ENCODE assay signal across 9 cellular contexts in genomic region chr18:58263055-58263732, GRCh38.
A peak's percentile ranks its signal among the peaks of the same experiment; 100 is the strongest.
DNase-seq lines count a peak whose midpoint lies in the region; ATAC-seq lines count a peak whose summit lies in the region.
"Had no signal": no experiment of that assay in that cellular context is flagged by ENCODE, and none has a peak within 500 bp of the region (broad histone marks: within the 10 kb centered on the region; RNA-seq: fewer than 3 reads in every experiment).

No MANE protein-coding gene starts in this region.

- no peak overlapping the region for H2BK120ac ChIP-seq in mesendoderm (ENCODE audit: low read depth, low read length)

- no peak overlapping the region for H3K4me2 ChIP-seq in mesendoderm (ENCODE audit: low read length)

- peak overlapping the region; percentile 56 for H3K4me3 ChIP-seq in ACC112 (ENCODE audit: low read depth, low read length)
- no peak overlapping the region for H3K4me3 ChIP-seq in mesendoderm (ENCODE audit: low read length)

- peak overlapping the region; percentile 15 for H2AFZ ChIP-seq in ACC112 (ENCODE audit: low read length, unreplicated experiment)

- H3K36me3 ChIP-seq in ACC112 (ENCODE audit: insufficient read depth, low read length) (no peaks in the 10 kb centered on the region), mesendoderm (ENCODE audit: control insufficient read depth, insufficient read depth, low read length) (no peaks in the 10 kb centered on the region)

- H3K9ac ChIP-seq in mesendoderm (ENCODE audit: low read length): no peak overlapping the region

- no peak overlapping the region for H3K56ac ChIP-seq in mesendoderm (ENCODE audit: low read length)

- H3K27me3 ChIP-seq in ACC112 (ENCODE audit: insufficient read depth, low read length): no peaks in the 10 kb centered on the region
- no peaks in the 10 kb centered on the region for H3K27me3 ChIP-seq in mesendoderm (ENCODE audit: insufficient read depth, low read length, poor library complexity)

- H3K79me2 ChIP-seq in ACC112 (ENCODE audit: control insufficient read depth, insufficient read depth, low read length, unreplicated experiment): no peaks in the 10 kb centered on the region
- peaks cover 4% of the 10 kb centered on the region for H3K79me2 ChIP-seq in mesendoderm (ENCODE audit: control insufficient read depth, insufficient read depth, low read length)

- DNase-seq in LHCN-M2 (ENCODE audit: low read depth) (peak; percentile 57), dermis microvascular lymphatic vessel endothelial cell (ENCODE audit: low read depth in 2 of 2) (peak; percentile 30 to 83), mesendoderm (peak; percentile 78), KBM-7 (no peak), HK-2 (ENCODE audit: unreplicated experiment) (no peak), GOT3 (lab: John Stamatoyannopoulos, UW) (no peak)
- DNase-seq: CD8-positive, alpha-beta memory T cell had no signal

- H3K4me1 ChIP-seq in ACC112 (ENCODE audit: control insufficient read depth, insufficient read depth, low read length, unreplicated experiment): peaks cover 15% of the 10 kb centered on the region
- peaks cover 2% of the 10 kb centered on the region for H3K4me1 ChIP-seq in mesendoderm (ENCODE audit: control insufficient read depth, low read depth, low read length)

- H2BK15ac ChIP-seq in mesendoderm (replicated peaks; ENCODE audit: low read depth): no peak overlapping the region

- ATAC-seq in GM19324 (IDR thresholded peaks at IDR 0.05; ENCODE audit: low FRiP score, unreplicated experiment): no peak

- no peak overlapping the region for H4K5ac ChIP-seq in mesendoderm (ENCODE audit: low read length)

- in situ Hi-C loops in KBM-7 (cut with MboI; ENCODE audit: low pct_unique_long_range_greater_than_20kb, low sequenced_read_pairs): no loop called here

- H3K18ac ChIP-seq in mesendoderm (ENCODE audit: low read length): no peak overlapping the region

- H3K27ac ChIP-seq in ACC112 (ENCODE audit: low read depth, low read length): peak overlapping the region; percentile 18; the same call in 1 of the 2 replicates
- no peak overlapping the region for H3K27ac ChIP-seq in mesendoderm (ENCODE audit: low read depth, low read length)

- peaks cover 6% of the 10 kb centered on the region for H3K79me1 ChIP-seq in mesendoderm (ENCODE audit: low read length)

- H4K8ac ChIP-seq in mesendoderm (ENCODE audit: low read depth, low read length): no peak overlapping the region

- no peak overlapping the region for H3K4ac ChIP-seq in mesendoderm (ENCODE audit: low read depth, low read length)

- H2BK5ac ChIP-seq in mesendoderm (ENCODE audit: low read length): no peak overlapping the region

- no peak overlapping the region for H3K23ac ChIP-seq in mesendoderm (ENCODE audit: low read length)

- no CpG with 5 or more reads among the region's 7 CpGs for WGBS in mesendoderm (ENCODE audit: extremely low coverage, insufficient coverage, low lambda C conversion rate)

- H2AK5ac ChIP-seq in mesendoderm (ENCODE audit: low read length): no peak overlapping the region

Comparison
In these comparisons a context has a peak if more than half of its experiments do, and no peak if none do; other contexts are left out.
1. DNase-seq: peak in LHCN-M2 (single experiment), dermis microvascular lymphatic vessel endothelial cell (2 of 2) and mesendoderm (single experiment); none in KBM-7 (single experiment), HK-2 (single experiment) and GOT3 (single experiment).